In the genomic region with DNA sequence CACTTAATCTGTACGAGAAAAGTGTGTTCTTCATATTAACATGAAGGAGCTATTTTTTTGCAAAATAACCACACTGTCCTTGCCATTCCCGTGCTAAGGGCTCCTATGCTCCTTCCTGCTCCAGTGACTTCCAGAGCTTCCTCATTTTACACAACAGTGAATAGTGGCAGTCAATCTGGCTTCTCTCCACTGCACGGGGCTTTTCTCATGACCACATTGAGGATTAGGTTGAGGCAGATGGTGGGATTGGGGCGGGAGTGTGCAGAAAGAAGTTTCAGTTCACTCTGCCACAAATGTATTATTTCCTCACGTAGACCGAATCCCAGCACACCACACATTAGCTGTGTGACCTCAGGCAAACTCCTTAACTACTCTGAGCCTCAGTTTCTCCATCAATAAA, we compare ENCODE assay signal across 1 cellular context.
TF ChIP-seq lines count a peak whose summit lies in the region.

No MANE protein-coding gene starts in this region.

TF ChIP-seq in IMR-90, 13 proteins besides CTCF, POLR2A, EP300 and RAD21 (continued from another document):
- TF ChIP-seq MXI1 (IDR thresholded peaks at IDR 0.05; ENCODE audit: borderline replicate concordance, low read depth, low read length), result no peak
